ENCODE assay signal across 30 cellular contexts in genomic region chr2:21489050-21489449, GRCh38.
"Had no signal": no experiment of that assay in that cellular context is flagged by ENCODE, and none has a peak within 500 bp of the region (broad histone marks: within the 10 kb centered on the region; RNA-seq: fewer than 3 reads in every experiment).

No MANE protein-coding gene starts in this region.

- DNase-seq: activated B cell treated with CpG ODN at 0.5 μM for 24 hours; activated CD4-positive, alpha-beta memory T cell treated with anti-CD3 and anti-CD28 coated beads for 36 hours; activated CD4-positive, alpha-beta T cell treated with anti-CD3 and anti-CD28 coated beads for 4 hours; activated CD4-positive, alpha-beta T cell treated with anti-CD3 and anti-CD28 coated beads, Interleukin-2, amount 50 U/mL, for 1 hour; activated CD4-positive, CD25-positive, alpha-beta regulatory T cell treated with anti-CD3 and anti-CD28 coated beads, Interleukin-2, amount 50 U/mL, for 72 hours; activated CD8-positive, alpha-beta memory T cell treated with anti-CD3 and anti-CD28 coated beads, Interleukin-2, amount 50 U/mL, for 4 hours; activated gamma-delta T cell treated with Interleukin-2 at 50 U/mL for 16 hours; activated naive CD4-positive, alpha-beta T cell treated with anti-CD3 and anti-CD28 coated beads for 36 hours; activated T-cell treated with anti-CD3 and anti-CD28 coated beads for 4 hours; activated T-cell treated with anti-CD3 and anti-CD28 coated beads, Interleukin-2, amount 50 U/mL, for 4 hours; adrenal gland; body of pancreas; NCI-H1048; NCI-H1105 treated with DMSO at 0.1 percent for 48 hours; NCI-H1436 treated with DMSO at 0.1 percent for 48 hours; NCI-H1694 treated with DMSO at 0.1 percent for 48 hours; NCI-H2029; NCI-H345; NCI-H524 treated with DMSO at 0.1 percent for 48 hours; NK-92 treated with Interleukin-12 subunit alpha and Interleukin-12 subunit beta, amount 100 ng/mL, for 24 hours; PC-9; SIG-M5; SW 1271; T-helper 1 cell; T-helper 9 cell had no signal

- H3K4me1 ChIP-seq: adrenal gland, body of pancreas, breast epithelium had no signal

- H3K27me3 ChIP-seq: adrenal gland, body of pancreas, breast epithelium had no signal

- ATAC-seq: activated naive CD4-positive, alpha-beta T cell treated with anti-CD3 and anti-CD28 coated beads, Interleukin-2, amount 50 U/mL, for 72 hours; activated T-cell treated with anti-CD3 and anti-CD28 coated beads, Interleukin-2, amount 50 U/mL, for 4 hours; body of pancreas; Right ventricle myocardium inferior had no signal

- H3K9me3 ChIP-seq: adrenal gland, body of pancreas had no signal

- H2AFZ ChIP-seq: PC-9 had no signal

- H3K27ac ChIP-seq: adrenal gland, body of pancreas, breast epithelium, PC-9, RWPE1, VCaP had no signal

- H3K36me3 ChIP-seq: adrenal gland, breast epithelium had no signal

- H3K4me3 ChIP-seq: adrenal gland, body of pancreas, breast epithelium, PC-9 had no signal

- H3K4me2 ChIP-seq: PC-9 had no signal
